Comparison of ENCODE assay signal across 13 cellular contexts in genomic region chr9:87193151-87193550, GRCh38.
"Had no signal": no experiment of that assay in that cellular context is flagged by ENCODE, and none has a peak within 500 bp of the region (broad histone marks: within the 10 kb centered on the region; RNA-seq: fewer than 3 reads in every experiment).

No MANE protein-coding gene starts in this region.

- H3K4me1 ChIP-seq: right atrium auricular region, spleen had no signal

- DNase-seq: activated B cell treated with CpG ODN at 0.5 μM for 24 hours; activated CD4-positive, alpha-beta T cell treated with anti-CD3 and anti-CD28 coated beads, Interleukin-2, amount 10 ng/mL, durations not matched to agents 7 days and 5 days; activated CD8-positive, alpha-beta memory T cell treated with anti-CD3 and anti-CD28 coated beads for 24 hours; activated naive CD4-positive, alpha-beta T cell treated with anti-CD3 and anti-CD28 coated beads for 36 hours; dermis blood vessel endothelial cell; posterior cingulate gyrus; spleen; stimulated activated CD4-positive, alpha-beta T cell treated with anti-CD3 and anti-CD28 coated beads, Interleukin-1b, Interleukin-23, amount 100 ng/mL, for 48 hours; T-helper 17 cell; trophoblast cell had no signal

- H3K36me3 ChIP-seq: gastroesophageal sphincter, right atrium auricular region, spleen had no signal

- ATAC-seq: gastroesophageal sphincter; stimulated activated memory B cell treated with anti-CD40 and anti-IgM and Interleukin-4, amounts not matched to agents 10 μg/mL and 1 μg/mL and 100 μg/mL, for 72 hours; T-helper 17 cell had no signal

- H3K4me3 ChIP-seq: gastroesophageal sphincter, right atrium auricular region, spleen had no signal

- H3K27me3 ChIP-seq: gastroesophageal sphincter, right atrium auricular region had no signal

- H3K9me3 ChIP-seq: gastroesophageal sphincter, right atrium auricular region, spleen had no signal

- H3K27ac ChIP-seq: gastroesophageal sphincter, right atrium auricular region had no signal
